Comparison of ENCODE assay signal across 28 cellular contexts in genomic region chr9:106771618-106772017, GRCh38.
A peak's percentile ranks its signal among the peaks of the same experiment; 100 is the strongest.
DNase-seq lines count a peak whose midpoint lies in the region; ATAC-seq and TF ChIP-seq lines count a peak whose summit lies in the region.
"Had no signal": no experiment of that assay in that cellular context is flagged by ENCODE, and none has a peak within 500 bp of the region (broad histone marks: within the 10 kb centered on the region; RNA-seq: fewer than 3 reads in every experiment).

No MANE protein-coding gene starts in this region.

- H2BK15ac ChIP-seq in H9 (ENCODE audit: low read depth, low read length): no peak overlapping the region

- no peak overlapping the region for H2BK5ac ChIP-seq in H9 (ENCODE audit: insufficient read length, low read length)

- no peaks in the 10 kb centered on the region; a peak in 1 of 5 replicates for H3K9me3 Mint-ChIP-seq in H9
- H3K9me3 Mint-ChIP-seq: neural crest cell had no signal

- no peak overlapping the region for H3K23ac ChIP-seq in H9 (ENCODE audit: insufficient read length, low read depth, low read length)

- no peak overlapping the region for H2BK20ac ChIP-seq in H9 (ENCODE audit: low read depth, low read length, poor library complexity, severe bottlenecking)

- no peaks in the 10 kb centered on the region for H3K4me1 ChIP-seq in body of pancreas
- no peaks in the 10 kb centered on the region for H3K4me1 ChIP-seq in H9 (ENCODE audit: insufficient read depth, low read length)
- H3K4me1 ChIP-seq: ascending aorta, parathyroid adenoma, sigmoid colon had no signal

- H4K91ac ChIP-seq in H9 (ENCODE audit: insufficient read length, low read depth, low read length): no peak overlapping the region

- no peak overlapping the region for H3K14ac ChIP-seq in H9 (ENCODE audit: insufficient read depth, low read length)

- no peaks in the 10 kb centered on the region for H3K27me3 Mint-ChIP-seq in H9 (ENCODE audit: low read depth)
- H3K27me3 Mint-ChIP-seq: activated CD4-positive, alpha-beta memory T cell treated with anti-CD3 and anti-CD28 coated beads for 36 hours; activated T-helper 17 cell treated with anti-CD3 and anti-CD28 coated beads, Interleukin-2, amount 50 U/mL, for 72 hours had no signal

- intact Hi-C loops in body of pancreas (cut with DNase I) (no loop called here), left ventricle myocardium superior (cut with micrococcal nuclease) (no loop called here)

- ATAC-seq in body of pancreas: peak; percentile 24
- ATAC-seq in left ventricle myocardium superior: peak; percentile 74
- ATAC-seq in HG02759 (IDR thresholded peaks at IDR 0.05; ENCODE audit: unreplicated experiment): no peak
- ATAC-seq: activated CD4-positive, CD25-positive, alpha-beta regulatory T cell treated with anti-CD3 and anti-CD28 coated beads, Interleukin-2, amount 50 U/mL, for 24 hours; activated naive CD4-positive, alpha-beta T cell treated with anti-CD3 and anti-CD28 coated beads, Interleukin-2, amount 50 U/mL, for 72 hours; activated T-helper 17 cell treated with anti-CD3 and anti-CD28 coated beads, Interleukin-2, amount 50 U/mL, for 72 hours had no signal

- H2BK120ac ChIP-seq in H9 (ENCODE audit: low read depth, low read length, poor library complexity, severe bottlenecking): no peak overlapping the region

- H3K27me3 ChIP-seq in body of pancreas (no peaks in the 10 kb centered on the region), H9 (ENCODE audit: insufficient read depth, low read length) (no peaks in the 10 kb centered on the region)
- H3K27me3 ChIP-seq: ascending aorta, sigmoid colon, suprapubic skin had no signal

- H3K9ac ChIP-seq in H9 (ENCODE audit: extremely low read depth, insufficient read length, low read length): no peak overlapping the region
- H3K9ac ChIP-seq: parathyroid adenoma had no signal

- no peaks in the 10 kb centered on the region for H3K23me2 ChIP-seq in H9 (ENCODE audit: insufficient read length, low read depth, low read length, poor library complexity, severe bottlenecking)

- H2AFZ ChIP-seq in H9 (ENCODE audit: low read length): no peak overlapping the region
- H2AFZ ChIP-seq: parathyroid adenoma had no signal

- no peaks in the 10 kb centered on the region for H3K36me3 Mint-ChIP-seq in H9 (ENCODE audit: insufficient read depth in 1 of 3, low read depth in 3 of 3)
- H3K36me3 Mint-ChIP-seq: activated CD4-positive, alpha-beta memory T cell treated with anti-CD3 and anti-CD28 coated beads for 36 hours; activated naive CD4-positive, alpha-beta T cell treated with anti-CD3 and anti-CD28 coated beads, Interleukin-2, amount 50 U/mL, for 72 hours had no signal

- no peak for TF ChIP-seq CTCF in LNCaP clone FGC (IDR thresholded peaks at IDR 0.05; ENCODE audit: control insufficient read depth, extremely low read depth, insufficient read depth)
- TF ChIP-seq CTCF in body of pancreas (IDR thresholded peaks at IDR 0.05): no peak
- no peak for TF ChIP-seq CTCF in H9 (conservative IDR thresholded peaks at IDR 0.05)

- H4K5ac ChIP-seq in H9 (ENCODE audit: insufficient read length, low read depth, low read length): no peak overlapping the region

- no peak overlapping the region for H2BK12ac ChIP-seq in H9 (ENCODE audit: insufficient read length, low read depth, low read length)

- H3K79me2 ChIP-seq in H9 (ENCODE audit: insufficient read depth, low read length): no peaks in the 10 kb centered on the region
- H3K79me2 ChIP-seq: parathyroid adenoma had no signal

- H3K9me3 ChIP-seq in body of pancreas (no peaks in the 10 kb centered on the region), H9 (ENCODE audit: control insufficient read depth, low read depth, low read length) (no peaks in the 10 kb centered on the region)
- H3K9me3 ChIP-seq: ascending aorta, sigmoid colon, suprapubic skin had no signal

- H3K4me1 Mint-ChIP-seq in H9: no peaks in the 10 kb centered on the region
- H3K4me1 Mint-ChIP-seq: activated T-helper 17 cell treated with anti-CD3 and anti-CD28 coated beads, Interleukin-2, amount 50 U/mL, for 72 hours; neural crest cell had no signal

- H3K4ac ChIP-seq in H9 (ENCODE audit: low read depth, low read length): no peak overlapping the region

- no peak overlapping the region for H3K4me2 ChIP-seq in H9 (ENCODE audit: insufficient read depth, insufficient read length, low read length)

- DNase-seq in LNCaP clone FGC (ENCODE audit: low read depth) (peak; percentile 80), NCI-H446 (lab: John Stamatoyannopoulos, UW) (peak; percentile 25 to 68), body of pancreas (peak in 3 of 4 donors; percentile 24 to 46 (median 26)), left ventricle myocardium superior (peak; percentile 45), H9 (no peak), CD1c-positive myeloid dendritic cell (ENCODE audit: extremely low spot score) (no peak), putamen (ENCODE audit: low spot score) (no peak)
- DNase-seq: ACHN; activated CD4-positive, alpha-beta memory T cell treated with anti-CD3 and anti-CD28 coated beads for 36 hours; activated CD8-positive, alpha-beta memory T cell treated with anti-CD3 and anti-CD28 coated beads, Interleukin-2, amount 50 U/mL, for 48 hours; dermis blood vessel endothelial cell; DMS79; GF-D8; kidney; NCI-H1417; NCI-H526 treated with DMSO at 0.1 percent for 48 hours; sigmoid colon; stimulated activated CD4-positive, alpha-beta T cell treated with anti-CD3 and anti-CD28 coated beads, Interleukin-4, amount 100 ng/mL, for 4 hours; stimulated activated naive CD4-positive, alpha-beta T cell; T-helper 1 cell had no signal

- H3T11ph ChIP-seq in H9 (ENCODE audit: low read length): no peak overlapping the region

- H3K27ac ChIP-seq in body of pancreas (no peak overlapping the region), H9 (ENCODE audit: insufficient read length, low read depth, low read length) (no peak overlapping the region)
- H3K27ac ChIP-seq: ascending aorta, parathyroid adenoma, sigmoid colon had no signal

- H4K20me1 ChIP-seq in H9 (ENCODE audit: control insufficient read depth, insufficient read depth, insufficient read length): no peaks in the 10 kb centered on the region

- H3K4me3 Mint-ChIP-seq in H9: no peak overlapping the region
- H3K4me3 Mint-ChIP-seq: activated CD4-positive, alpha-beta memory T cell treated with anti-CD3 and anti-CD28 coated beads for 36 hours; activated T-helper 17 cell treated with anti-CD3 and anti-CD28 coated beads, Interleukin-2, amount 50 U/mL, for 72 hours; neural crest cell had no signal

- H3K27ac Mint-ChIP-seq in H9: no peak overlapping the region
- H3K27ac Mint-ChIP-seq: activated CD4-positive, alpha-beta memory T cell treated with anti-CD3 and anti-CD28 coated beads for 36 hours; activated naive CD4-positive, alpha-beta T cell treated with anti-CD3 and anti-CD28 coated beads, Interleukin-2, amount 50 U/mL, for 72 hours; activated T-helper 17 cell treated with anti-CD3 and anti-CD28 coated beads, Interleukin-2, amount 50 U/mL, for 72 hours had no signal

- no peaks in the 10 kb centered on the region for H3K79me1 ChIP-seq in H9 (ENCODE audit: insufficient read depth, low read depth, low read length, poor library complexity, severe bottlenecking)

- no peak overlapping the region for H2AK5ac ChIP-seq in H9 (ENCODE audit: insufficient read length, low read length)

- no peak for TF ChIP-seq POLR2A in body of pancreas (IDR thresholded peaks at IDR 0.05)

- no peaks in the 10 kb centered on the region for H3K36me3 ChIP-seq in body of pancreas (replicated peaks in 1 of 2; ENCODE audit: insufficient read depth in 1 of 2, low read depth in 2 of 2)
- H3K36me3 ChIP-seq: ascending aorta, sigmoid colon, suprapubic skin had no signal

- H4K8ac ChIP-seq in H9 (replicated peaks; ENCODE audit: insufficient read length, low read depth, low read length): no peak overlapping the region

- H3K4me3 ChIP-seq in LNCaP clone FGC (ENCODE audit: low read depth, low read length): no peak overlapping the region
- no peak overlapping the region for H3K4me3 ChIP-seq in body of pancreas
- H3K4me3 ChIP-seq: ascending aorta, sigmoid colon, suprapubic skin had no signal

- H3K56ac ChIP-seq in H9 (ENCODE audit: insufficient read length, low read depth, low read length): no peak overlapping the region

- no peak overlapping the region for H3K18ac ChIP-seq in H9 (ENCODE audit: insufficient read length, low read depth, low read length)

- WGBS in body of pancreas, 2 donors: 56 to 73% methylated on average over 3 to 4 of the region's 4 CpGs
- no CpG with 5 or more reads among the region's 4 CpGs for WGBS in H9 (ENCODE audit: extremely low coverage, insufficient read length, low lambda C conversion rate)

Comparison
In these comparisons a context has a peak if more than half of its experiments do, and no peak if none do; other contexts are left out.
1. DNase-seq: peak in LNCaP clone FGC (single experiment), NCI-H446 (2 of 2), body of pancreas (3 of 4) and left ventricle myocardium superior (single experiment); none in H9 (single experiment), CD1c-positive myeloid dendritic cell (single experiment) and putamen (single experiment).